In genomic region chr19:35779033-35779432, GRCh38 we compare ENCODE assay signal across 29 cellular contexts. TPM values are rescaled to one million over a fixed set of nuclear protein-coding genes. Genes with fewer than 3 reads are reported as not detected.
"Had no signal": no experiment of that assay in that cellular context is flagged by ENCODE, and none has a peak within 500 bp of the region (broad histone marks: within the 10 kb centered on the region; RNA-seq: fewer than 3 reads in every experiment).

No MANE protein-coding gene starts in this region.

- H3K27me3 Mint-ChIP-seq: activated B cell treated with CpG ODN at 0.5 μM for 24 hours; activated CD4-positive, alpha-beta T cell treated with anti-CD3 and anti-CD28 coated beads, Interleukin-2, amount 10 ng/mL, durations not matched to agents 24 days and 14 days; activated naive CD4-positive, alpha-beta T cell treated with anti-CD3 and anti-CD28 coated beads, Interleukin-2, amount 10 ng/mL, durations not matched to agents 7 days and 5 days; activated naive CD8-positive, alpha-beta T cell treated with anti-CD3 and anti-CD28 coated beads, Interleukin-2, amount 10 ng/mL, durations not matched to agents 7 days and 5 days; T-helper 17 cell had no signal

- H3K9me3 Mint-ChIP-seq: activated B cell treated with CpG ODN at 0.5 μM for 24 hours; activated CD4-positive, alpha-beta T cell treated with anti-CD3 and anti-CD28 coated beads, Interleukin-2, amount 10 ng/mL, durations not matched to agents 24 days and 14 days; activated naive CD4-positive, alpha-beta T cell treated with anti-CD3 and anti-CD28 coated beads, Interleukin-2, amount 10 ng/mL, durations not matched to agents 7 days and 5 days; activated naive CD8-positive, alpha-beta T cell treated with anti-CD3 and anti-CD28 coated beads, Interleukin-2, amount 10 ng/mL, durations not matched to agents 7 days and 5 days; activated T-helper 2 cell treated with anti-CD3 and anti-CD28 coated beads, Interferon-gamma antibody, Interleukin-2, Interleukin-4, amounts not matched to agents 10 μg/mL and 5 μg/mL and 100 μg/mL, durations not matched to agents 14 hours and 24 hours and 36 hours had no signal

- H3K27me3 ChIP-seq: adrenal gland, Peyer's patch, SJCRH30 had no signal

- H3K36me3 ChIP-seq: SJCRH30 had no signal

- H3K4me3 ChIP-seq: adrenal gland, Peyer's patch, SJCRH30 had no signal

- FAIRE-seq: TTC549 had no signal

- H3K9me3 ChIP-seq: adrenal gland, Peyer's patch, SJCRH30, SK-N-SH had no signal

- DNase-seq: activated B cell treated with CpG ODN at 0.5 μM for 24 hours; activated CD4-positive, alpha-beta T cell treated with anti-CD3 and anti-CD28 coated beads for 1 hour; activated CD4-positive, alpha-beta T cell treated with anti-CD3 and anti-CD28 coated beads, Interleukin-2, amount 10 ng/mL, durations not matched to agents 24 days and 14 days; activated CD4-positive, alpha-beta T cell treated with anti-CD3 and anti-CD28 coated beads, Interleukin-2, amount 50 U/mL, for 48 hours; activated gamma-delta T cell treated with Interleukin-2 at 50 U/mL for 16 hours; activated naive CD4-positive, alpha-beta T cell treated with anti-CD3 and anti-CD28 coated beads, Interleukin-2, amount 10 ng/mL, durations not matched to agents 7 days and 5 days; activated naive CD8-positive, alpha-beta T cell treated with anti-CD3 and anti-CD28 coated beads, Interleukin-2, amount 10 ng/mL, durations not matched to agents 7 days and 5 days; activated T-cell treated with anti-CD3 and anti-CD28 coated beads for 4 hours; activated T-cell treated with anti-CD3 and anti-CD28 coated beads, Interleukin-2, amount 50 U/mL, for 48 hours; adrenal gland; Kasumi-1; KBM-7; NCI-H1048; NCI-H146; NCI-H1930; NCI-H510A treated with DMSO at 0.1 percent for 48 hours; NCI-H69; NK-92 treated with Interleukin-12 subunit alpha and Interleukin-12 subunit beta, amount 100 ng/mL, for 24 hours; OCI-M1; Peyer's patch; SJCRH30; SK-N-SH; SW 1271; T-helper 17 cell; T1000 had no signal

- H3K27ac ChIP-seq: adrenal gland, Peyer's patch, RWPE1, SJCRH30 had no signal

- H3K27ac Mint-ChIP-seq: activated B cell treated with CpG ODN at 0.5 μM for 24 hours; activated CD4-positive, alpha-beta T cell treated with anti-CD3 and anti-CD28 coated beads, Interleukin-2, amount 10 ng/mL, durations not matched to agents 24 days and 14 days; activated naive CD4-positive, alpha-beta T cell treated with anti-CD3 and anti-CD28 coated beads, Interleukin-2, amount 10 ng/mL, durations not matched to agents 7 days and 5 days; activated naive CD8-positive, alpha-beta T cell treated with anti-CD3 and anti-CD28 coated beads, Interleukin-2, amount 10 ng/mL, durations not matched to agents 7 days and 5 days; activated T-helper 2 cell treated with anti-CD3 and anti-CD28 coated beads, Interferon-gamma antibody, Interleukin-2, Interleukin-4, amounts not matched to agents 10 μg/mL and 5 μg/mL and 100 μg/mL, durations not matched to agents 14 hours and 24 hours and 36 hours had no signal

- H3K4me2 ChIP-seq: SK-N-SH had no signal

- H3K4me3 Mint-ChIP-seq: activated B cell treated with CpG ODN at 0.5 μM for 24 hours; activated CD4-positive, alpha-beta T cell treated with anti-CD3 and anti-CD28 coated beads, Interleukin-2, amount 10 ng/mL, durations not matched to agents 24 days and 14 days; activated naive CD4-positive, alpha-beta T cell treated with anti-CD3 and anti-CD28 coated beads, Interleukin-2, amount 10 ng/mL, durations not matched to agents 7 days and 5 days; activated naive CD8-positive, alpha-beta T cell treated with anti-CD3 and anti-CD28 coated beads, Interleukin-2, amount 10 ng/mL, durations not matched to agents 7 days and 5 days; T-helper 17 cell had no signal

RNA-seq across cellular contexts. Expression of gene HSPB6, which starts 22.2 kb away (rescaled TPM):
- total RNA-seq: activated B cell treated with CpG ODN at 0.5 μM for 24 hours, cerebellum, SJCRH30, T-helper 17 cell had no signal
